Comparison of ENCODE assay signal across 1 cellular context in the genomic region with DNA sequence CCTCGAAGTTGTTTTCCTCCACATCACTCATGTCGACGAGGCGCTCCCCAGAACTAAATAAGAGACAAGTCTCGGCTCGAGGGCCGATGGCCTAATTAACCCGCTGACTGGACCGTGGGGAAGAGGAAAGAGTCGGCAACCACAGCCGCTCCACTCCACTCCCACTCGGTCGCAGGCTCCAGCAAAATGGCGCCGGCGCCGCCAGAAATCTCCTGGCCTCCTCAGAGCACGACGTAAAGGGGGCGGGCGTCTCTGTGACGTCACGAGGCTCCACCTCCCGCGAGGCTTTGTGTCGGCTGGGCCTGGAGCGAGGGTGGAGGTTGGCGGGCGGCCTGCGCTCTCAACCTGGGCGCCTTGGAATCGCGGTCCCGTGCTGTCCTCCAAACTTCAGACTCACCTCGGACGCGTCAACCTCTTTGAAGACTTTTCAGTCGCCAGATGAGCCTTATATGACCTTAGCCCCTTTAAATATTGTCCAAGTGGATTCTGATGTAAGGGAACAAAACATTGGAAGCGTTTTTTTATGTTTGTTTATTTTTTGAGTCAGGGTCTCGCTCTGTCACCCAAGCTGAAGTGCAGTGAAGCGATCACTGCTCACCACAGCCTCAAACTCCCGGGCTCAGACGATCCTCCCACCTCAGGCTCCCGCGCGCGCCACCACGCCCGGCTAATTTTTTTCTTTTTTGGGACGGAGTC.
TF ChIP-seq lines count a peak whose summit lies in the region.

A gene (minus strand): TSS at position 188 of the 696 bp plus-strand sequence. CDS start 157 bp downstream, at position 31.

TF ChIP-seq in SK-N-SH, 30 proteins besides CTCF, POLR2A, EP300 and RAD21 (continued from another document):
- TF ChIP-seq, protein P1, sequence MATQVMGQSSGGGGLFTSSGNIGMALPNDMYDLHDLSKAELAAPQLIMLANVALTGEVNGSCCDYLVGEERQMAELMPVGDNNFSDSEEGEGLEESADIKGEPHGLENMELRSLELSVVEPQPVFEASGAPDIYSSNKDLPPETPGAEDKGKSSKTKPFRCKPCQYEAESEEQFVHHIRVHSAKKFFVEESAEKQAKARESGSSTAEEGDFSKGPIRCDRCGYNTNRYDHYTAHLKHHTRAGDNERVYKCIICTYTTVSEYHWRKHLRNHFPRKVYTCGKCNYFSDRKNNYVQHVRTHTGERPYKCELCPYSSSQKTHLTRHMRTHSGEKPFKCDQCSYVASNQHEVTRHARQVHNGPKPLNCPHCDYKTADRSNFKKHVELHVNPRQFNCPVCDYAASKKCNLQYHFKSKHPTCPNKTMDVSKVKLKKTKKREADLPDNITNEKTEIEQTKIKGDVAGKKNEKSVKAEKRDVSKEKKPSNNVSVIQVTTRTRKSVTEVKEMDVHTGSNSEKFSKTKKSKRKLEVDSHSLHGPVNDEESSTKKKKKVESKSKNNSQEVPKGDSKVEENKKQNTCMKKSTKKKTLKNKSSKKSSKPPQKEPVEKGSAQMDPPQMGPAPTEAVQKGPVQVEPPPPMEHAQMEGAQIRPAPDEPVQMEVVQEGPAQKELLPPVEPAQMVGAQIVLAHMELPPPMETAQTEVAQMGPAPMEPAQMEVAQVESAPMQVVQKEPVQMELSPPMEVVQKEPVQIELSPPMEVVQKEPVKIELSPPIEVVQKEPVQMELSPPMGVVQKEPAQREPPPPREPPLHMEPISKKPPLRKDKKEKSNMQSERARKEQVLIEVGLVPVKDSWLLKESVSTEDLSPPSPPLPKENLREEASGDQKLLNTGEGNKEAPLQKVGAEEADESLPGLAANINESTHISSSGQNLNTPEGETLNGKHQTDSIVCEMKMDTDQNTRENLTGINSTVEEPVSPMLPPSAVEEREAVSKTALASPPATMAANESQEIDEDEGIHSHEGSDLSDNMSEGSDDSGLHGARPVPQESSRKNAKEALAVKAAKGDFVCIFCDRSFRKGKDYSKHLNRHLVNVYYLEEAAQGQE (IDR thresholded peaks at IDR 0.05; ENCODE audit: low read depth, low read length): peak; percentile 77; the same call in 1 of the 2 replicates
- TF ChIP-seq POLR2AphosphoS5 (IDR thresholded peaks at IDR 0.05; ENCODE audit: low read depth, low read length) (peak; percentile 99), ELF1 (IDR thresholded peaks at IDR 0.05) (no peak), NRF1 (IDR thresholded peaks at IDR 0.05; ENCODE audit: low read depth, low read length) (0 out of 2 replicates have a peak, but pooled peaks have one; percentile 6), MEF2A (IDR thresholded peaks at IDR 0.05; ENCODE audit: borderline replicate concordance, low read depth) (no peak), TCF12 (IDR thresholded peaks at IDR 0.05) (no peak), GABPA (IDR thresholded peaks at IDR 0.05; ENCODE audit: low read depth) (no peak), FOXM1 (IDR thresholded peaks at IDR 0.05; ENCODE audit: low read depth) (no peak), YY1 (IDR thresholded peaks at IDR 0.05; ENCODE audit: low read depth) (peak; percentile 97), FOSL2 (IDR thresholded peaks at IDR 0.05; ENCODE audit: borderline replicate concordance, low read depth) (no peak), RFX5 (IDR thresholded peaks at IDR 0.05; ENCODE audit: low read length) (peak; percentile 62), FOXJ3 (CRISPR knock-in tag; IDR thresholded peaks at IDR 0.05) (0 out of 2 replicates have a peak, but pooled peaks have one; percentile 35), NFIC (IDR thresholded peaks at IDR 0.05; ENCODE audit: borderline replicate concordance) (0 out of 2 replicates have a peak, but pooled peaks have one; percentile 11), EZH2phosphoT487 (IDR thresholded peaks at IDR 0.05; ENCODE audit: borderline replicate concordance, low read depth) (no peak), SMC3 (IDR thresholded peaks at IDR 0.05; ENCODE audit: low read depth, low read length) (no peak), GATA2 (CRISPR knock-in tag; IDR thresholded peaks at IDR 0.05) (no peak), RCOR1 (IDR thresholded peaks at IDR 0.05; ENCODE audit: low read length) (no peak; the same call in 1 of the 2 replicates), CHD2 (IDR thresholded peaks at IDR 0.05; ENCODE audit: low read length, partially characterized antibody) (peak; percentile 98)
- TF ChIP-seq, protein P2, sequence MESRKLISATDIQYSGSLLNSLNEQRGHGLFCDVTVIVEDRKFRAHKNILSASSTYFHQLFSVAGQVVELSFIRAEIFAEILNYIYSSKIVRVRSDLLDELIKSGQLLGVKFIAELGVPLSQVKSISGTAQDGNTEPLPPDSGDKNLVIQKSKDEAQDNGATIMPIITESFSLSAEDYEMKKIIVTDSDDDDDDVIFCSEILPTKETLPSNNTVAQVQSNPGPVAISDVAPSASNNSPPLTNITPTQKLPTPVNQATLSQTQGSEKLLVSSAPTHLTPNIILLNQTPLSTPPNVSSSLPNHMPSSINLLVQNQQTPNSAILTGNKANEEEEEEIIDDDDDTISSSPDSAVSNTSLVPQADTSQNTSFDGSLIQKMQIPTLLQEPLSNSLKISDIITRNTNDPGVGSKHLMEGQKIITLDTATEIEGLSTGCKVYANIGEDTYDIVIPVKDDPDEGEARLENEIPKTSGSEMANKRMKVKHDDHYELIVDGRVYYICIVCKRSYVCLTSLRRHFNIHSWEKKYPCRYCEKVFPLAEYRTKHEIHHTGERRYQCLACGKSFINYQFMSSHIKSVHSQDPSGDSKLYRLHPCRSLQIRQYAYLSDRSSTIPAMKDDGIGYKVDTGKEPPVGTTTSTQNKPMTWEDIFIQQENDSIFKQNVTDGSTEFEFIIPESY (IDR thresholded peaks at IDR 0.05; ENCODE audit: borderline replicate concordance, low read depth): peak; percentile 94
- TF ChIP-seq, protein P3, sequence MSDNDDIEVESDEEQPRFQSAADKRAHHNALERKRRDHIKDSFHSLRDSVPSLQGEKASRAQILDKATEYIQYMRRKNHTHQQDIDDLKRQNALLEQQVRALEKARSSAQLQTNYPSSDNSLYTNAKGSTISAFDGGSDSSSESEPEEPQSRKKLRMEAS (IDR thresholded peaks at IDR 0.05; ENCODE audit: low read depth): peak; percentile 89
- TF ChIP-seq, protein P4, sequence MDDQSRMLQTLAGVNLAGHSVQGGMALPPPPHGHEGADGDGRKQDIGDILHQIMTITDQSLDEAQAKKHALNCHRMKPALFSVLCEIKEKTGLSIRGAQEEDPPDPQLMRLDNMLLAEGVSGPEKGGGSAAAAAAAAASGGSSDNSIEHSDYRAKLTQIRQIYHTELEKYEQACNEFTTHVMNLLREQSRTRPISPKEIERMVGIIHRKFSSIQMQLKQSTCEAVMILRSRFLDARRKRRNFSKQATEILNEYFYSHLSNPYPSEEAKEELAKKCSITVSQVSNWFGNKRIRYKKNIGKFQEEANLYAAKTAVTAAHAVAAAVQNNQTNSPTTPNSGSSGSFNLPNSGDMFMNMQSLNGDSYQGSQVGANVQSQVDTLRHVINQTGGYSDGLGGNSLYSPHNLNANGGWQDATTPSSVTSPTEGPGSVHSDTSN (IDR thresholded peaks at IDR 0.05): peak; percentile 42
